Comparison of ENCODE assay signal across 34 cellular contexts in genomic region chr11:91660036-91660435, GRCh38.
"Had no signal": no experiment of that assay in that cellular context is flagged by ENCODE, and none has a peak within 500 bp of the region (broad histone marks: within the 10 kb centered on the region; RNA-seq: fewer than 3 reads in every experiment).

No MANE protein-coding gene starts in this region.

- H3K9ac ChIP-seq: KMS-11 had no signal

- H3K27ac ChIP-seq: KMS-11 had no signal

- H3K9me3 ChIP-seq: MG63 had no signal

- DNase-seq: Karpas-422, Kasumi-1, MG63, MM.1S, MV-4-11, NCI-H1048, NCI-H1092, NCI-H1092 treated with DMSO at 0.1 percent for 48 hours, NCI-H1105, NCI-H1105 treated with DMSO at 0.1 percent for 48 hours, NCI-H1417, NCI-H1417 treated with DMSO at 0.1 percent for 48 hours, NCI-H1436, NCI-H1436 treated with DMSO at 0.1 percent for 48 hours, NCI-H146, NCI-H1694, NCI-H1694 treated with DMSO at 0.1 percent for 48 hours, NCI-H187, NCI-H187 treated with DMSO at 0.1 percent for 48 hours, NCI-H1930, NCI-H2029, NCI-H2029 treated with DMSO at 0.1 percent for 48 hours, NCI-H2081, NCI-H2081 treated with DMSO at 0.1 percent for 48 hours, NCI-H2107, NCI-H2171, NCI-H2171 treated with DMSO at 0.1 percent for 48 hours, NCI-H2227 treated with DMSO at 0.1 percent for 48 hours, NCI-H226, NCI-H345, NCI-H446, NCI-H446 treated with DMSO at 0.1 percent for 48 hours, NCI-H510A had no signal

- H3K27me3 ChIP-seq: MG63 had no signal

- H3K36me3 ChIP-seq: MG63 had no signal

- H3K4me2 ChIP-seq: KMS-11 had no signal

- H3K4me3 ChIP-seq: MG63 had no signal
